Comparison of ENCODE assay signal across 1 cellular context in the genomic region with DNA sequence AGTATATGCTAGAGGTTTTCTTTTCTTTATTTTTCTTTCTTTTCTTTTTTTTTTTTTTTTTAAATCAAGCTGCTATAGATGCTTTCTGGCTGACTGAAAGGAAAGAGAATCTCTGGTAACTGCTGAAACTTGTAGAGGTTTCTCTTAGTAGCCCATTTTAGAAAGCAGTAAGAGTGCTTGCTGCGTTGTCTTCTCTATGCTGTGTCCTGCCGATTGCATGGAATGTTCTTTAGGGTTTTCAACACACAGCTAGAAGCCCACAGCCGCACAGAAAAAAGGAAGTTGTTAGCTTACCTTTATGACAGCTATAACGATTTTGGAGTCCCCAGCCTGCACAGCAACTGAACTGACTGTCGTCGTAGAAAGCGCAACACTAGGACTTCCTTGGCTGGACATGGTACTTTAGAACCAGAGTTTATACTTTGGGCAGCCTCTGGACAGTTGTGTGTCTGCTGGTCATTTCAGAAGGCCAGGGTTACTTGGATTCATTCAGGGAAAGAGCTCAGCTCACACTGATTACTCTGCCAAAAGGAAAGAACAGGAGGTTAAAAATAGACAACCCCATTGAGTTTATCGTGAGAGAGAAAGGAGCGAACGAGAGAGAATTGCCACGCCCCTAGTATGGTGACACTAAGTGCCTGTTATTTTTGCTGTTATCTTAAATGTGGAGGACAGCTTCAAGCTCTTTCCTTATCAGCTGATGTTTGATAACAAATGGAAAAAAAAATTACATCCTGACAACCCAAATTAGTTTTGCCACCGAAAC.
TF ChIP-seq lines count a peak whose summit lies in the region.

A gene with protein sequence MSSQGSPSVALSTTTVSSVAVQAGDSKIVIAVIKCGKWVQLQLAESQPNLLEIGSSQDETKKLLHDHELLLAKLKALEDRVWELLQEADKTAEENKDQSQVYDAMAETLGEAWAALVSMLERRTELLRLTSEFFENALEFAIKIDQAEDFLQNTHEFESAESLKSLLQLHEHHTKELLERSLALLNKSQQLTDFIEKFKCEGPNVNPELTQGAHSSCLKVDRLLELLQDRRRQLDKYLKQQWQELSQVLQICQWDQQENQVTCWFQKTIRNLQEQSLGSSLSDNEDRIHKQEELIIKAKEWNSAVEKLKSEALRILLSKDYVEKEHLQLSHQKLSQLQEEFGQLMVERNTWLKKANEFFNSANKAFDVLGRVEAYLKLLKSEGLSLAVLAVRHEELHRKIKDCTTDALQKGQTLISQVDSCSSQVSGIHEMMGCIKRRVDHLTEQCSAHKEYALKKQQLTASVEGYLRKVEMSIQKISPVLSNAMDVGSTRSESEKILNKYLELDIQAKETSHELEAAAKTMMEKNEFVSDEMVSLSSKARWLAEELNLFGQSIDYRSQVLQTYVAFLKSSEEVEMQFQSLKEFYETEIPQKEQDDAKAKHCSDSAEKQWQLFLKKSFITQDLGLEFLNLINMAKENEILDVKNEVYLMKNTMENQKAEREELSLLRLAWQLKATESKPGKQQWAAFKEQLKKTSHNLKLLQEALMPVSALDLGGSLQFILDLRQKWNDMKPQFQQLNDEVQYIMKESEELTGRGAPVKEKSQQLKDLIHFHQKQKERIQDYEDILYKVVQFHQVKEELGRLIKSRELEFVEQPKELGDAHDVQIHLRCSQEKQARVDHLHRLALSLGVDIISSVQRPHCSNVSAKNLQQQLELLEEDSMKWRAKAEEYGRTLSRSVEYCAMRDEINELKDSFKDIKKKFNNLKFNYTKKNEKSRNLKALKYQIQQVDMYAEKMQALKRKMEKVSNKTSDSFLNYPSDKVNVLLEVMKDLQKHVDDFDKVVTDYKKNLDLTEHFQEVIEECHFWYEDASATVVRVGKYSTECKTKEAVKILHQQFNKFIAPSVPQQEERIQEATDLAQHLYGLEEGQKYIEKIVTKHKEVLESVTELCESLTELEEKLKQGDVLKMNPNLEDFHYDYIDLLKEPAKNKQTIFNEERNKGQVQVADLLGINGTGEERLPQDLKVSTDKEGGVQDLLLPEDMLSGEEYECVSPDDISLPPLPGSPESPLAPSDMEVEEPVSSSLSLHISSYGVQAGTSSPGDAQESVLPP (N-terminal part only) (minus strand): TSS at position 592 of the 766 bp plus-strand sequence. CDS start 196 bp downstream, at position 396.

TF ChIP-seq in HEK293T, 16 proteins besides CTCF, POLR2A, EP300 and RAD21:
- TF ChIP-seq ELF4 (IDR thresholded peaks at IDR 0.05) (no peak), FOXM1 (IDR thresholded peaks at IDR 0.05; ENCODE audit: borderline replicate concordance) (no peak), SP1 (IDR thresholded peaks at IDR 0.05) (no peak), NFRKB (IDR thresholded peaks at IDR 0.05) (no peak), TARDBP (IDR thresholded peaks at IDR 0.05) (no peak), FOXK2 (IDR thresholded peaks at IDR 0.05) (no peak)
